In the genomic region with DNA sequence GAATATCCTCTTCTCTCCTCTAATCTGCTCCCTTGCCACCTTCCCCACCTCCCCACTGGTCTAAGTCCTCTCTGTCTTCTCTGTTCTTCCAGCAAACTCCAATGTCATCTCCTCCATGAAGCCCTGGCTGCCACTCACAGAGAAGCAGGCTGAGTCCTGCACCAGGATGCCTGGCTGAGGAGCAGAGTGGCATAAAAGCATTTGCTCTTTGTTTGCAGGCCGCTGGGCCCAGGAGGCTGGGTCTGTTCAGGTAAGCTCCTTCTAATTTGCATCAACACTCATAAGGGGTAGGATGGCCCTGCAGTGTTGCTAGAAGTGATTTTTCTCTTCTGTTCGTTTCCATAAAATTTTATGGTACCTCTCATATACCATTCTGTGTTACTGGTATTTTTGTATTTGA, we compare ENCODE assay signal across 13 cellular contexts.
"Had no signal": no experiment of that assay in that cellular context is flagged by ENCODE, and none has a peak within 500 bp of the region (broad histone marks: within the 10 kb centered on the region; RNA-seq: fewer than 3 reads in every experiment).

No MANE protein-coding gene starts in this region.

- ATAC-seq: activated CD8-positive, alpha-beta T cell treated with anti-CD3 and anti-CD28 coated beads, Interleukin-2, amount 10 ng/mL, durations not matched to agents 7 days and 5 days; natural killer cell treated with Interleukin-12 subunit alpha and Interleukin-12 subunit beta and Interleukin-15 and Interleukin-18, amount 100 ng/mL, for 72 hours; stimulated activated naive CD8-positive, alpha-beta T cell treated with anti-CD3 and anti-CD28 coated beads, Interleukin-15, Interleukin-2, amounts not matched to agents 100 U/mL and 50 U/mL, for 24 hours had no signal

- H3K27me3 Mint-ChIP-seq: natural killer cell treated with Interleukin-12 subunit alpha and Interleukin-12 subunit beta and Interleukin-15 and Interleukin-18, amount 100 ng/mL, for 72 hours had no signal

- H3K4me3 ChIP-seq: adrenal gland, lung, testis had no signal

- DNase-seq: activated CD4-positive, alpha-beta T cell treated with anti-CD3 and anti-CD28 coated beads for 48 hours; activated CD8-positive, alpha-beta memory T cell treated with anti-CD3 and anti-CD28 coated beads, Interleukin-2, amount 50 U/mL, for 48 hours; activated CD8-positive, alpha-beta T cell treated with anti-CD3 and anti-CD28 coated beads, Interleukin-2, amount 10 ng/mL, durations not matched to agents 7 days and 5 days; activated naive CD4-positive, alpha-beta T cell treated with anti-CD3 and anti-CD28 coated beads for 36 hours; central memory CD4-positive, alpha-beta T cell; midbrain; stimulated activated CD4-positive, alpha-beta T cell treated with anti-CD3 and anti-CD28 coated beads, Interleukin-4, amount 100 ng/mL, for 1 hour; stimulated activated CD8-positive, alpha-beta memory T cell treated with anti-CD3 and anti-CD28 coated beads, Interleukin-4, amount 100 ng/mL, for 48 hours; stimulated activated naive CD8-positive, alpha-beta T cell treated with anti-CD3 and anti-CD28 coated beads, Interleukin-15, Interleukin-2, amounts not matched to agents 100 U/mL and 50 U/mL, for 24 hours; testis had no signal

- H3K27ac ChIP-seq: adrenal gland, testis had no signal

- H3K36me3 Mint-ChIP-seq: natural killer cell treated with Interleukin-12 subunit alpha and Interleukin-12 subunit beta and Interleukin-15 and Interleukin-18, amount 100 ng/mL, for 72 hours had no signal

- H3K4me3 Mint-ChIP-seq: activated CD8-positive, alpha-beta T cell treated with anti-CD3 and anti-CD28 coated beads, Interleukin-2, amount 10 ng/mL, durations not matched to agents 7 days and 5 days; activated naive CD4-positive, alpha-beta T cell treated with anti-CD3 and anti-CD28 coated beads for 36 hours; natural killer cell treated with Interleukin-12 subunit alpha and Interleukin-12 subunit beta and Interleukin-15 and Interleukin-18, amount 100 ng/mL, for 72 hours had no signal

- H3K27ac Mint-ChIP-seq: activated CD8-positive, alpha-beta T cell treated with anti-CD3 and anti-CD28 coated beads, Interleukin-2, amount 10 ng/mL, durations not matched to agents 7 days and 5 days; activated naive CD4-positive, alpha-beta T cell treated with anti-CD3 and anti-CD28 coated beads for 36 hours; natural killer cell treated with Interleukin-12 subunit alpha and Interleukin-12 subunit beta and Interleukin-15 and Interleukin-18, amount 100 ng/mL, for 72 hours had no signal

- H3K36me3 ChIP-seq: adrenal gland had no signal

- H3K27me3 ChIP-seq: adrenal gland, testis had no signal

- H3K9me3 Mint-ChIP-seq: activated naive CD4-positive, alpha-beta T cell treated with anti-CD3 and anti-CD28 coated beads for 36 hours; natural killer cell treated with Interleukin-12 subunit alpha and Interleukin-12 subunit beta and Interleukin-15 and Interleukin-18, amount 100 ng/mL, for 72 hours had no signal

- H3K4me1 ChIP-seq: testis had no signal

- H3K9me3 ChIP-seq: adrenal gland, testis had no signal
